ENCODE assay signal across 29 cellular contexts in genomic region chr11:84014539-84014938, GRCh38.
"Had no signal": no experiment of that assay in that cellular context is flagged by ENCODE, and none has a peak within 500 bp of the region (broad histone marks: within the 10 kb centered on the region; RNA-seq: fewer than 3 reads in every experiment).

No MANE protein-coding gene starts in this region.

- H3K4me3 ChIP-seq: ascending aorta, cardiac muscle cell had no signal

- H3K9me3 ChIP-seq: ascending aorta had no signal

- ATAC-seq: activated CD8-positive, alpha-beta memory T cell treated with anti-CD3 and anti-CD28 coated beads, Interleukin-2, amount 10 ng/mL, durations not matched to agents 7 days and 5 days; activated CD8-positive, alpha-beta T cell treated with anti-CD3 and anti-CD28 coated beads, Interleukin-2, amount 10 ng/mL, durations not matched to agents 7 days and 5 days; activated naive CD8-positive, alpha-beta T cell treated with anti-CD3 and anti-CD28 coated beads, Interleukin-2, amount 50 U/mL, for 24 hours had no signal

- H3K4me1 ChIP-seq: ascending aorta had no signal

- H3K36me3 ChIP-seq: ascending aorta, cardiac muscle cell had no signal

- H3K27ac ChIP-seq: ascending aorta, cardiac muscle cell, VCaP had no signal

- DNase-seq: activated B cell treated with CpG ODN at 0.5 μM for 24 hours; activated CD4-positive, alpha-beta memory T cell treated with anti-CD3 and anti-CD28 coated beads for 36 hours; activated CD4-positive, alpha-beta T cell treated with anti-CD3 and anti-CD28 coated beads for 4 hours; activated CD4-positive, alpha-beta T cell treated with anti-CD3 and anti-CD28 coated beads, Interleukin-2, amount 10 ng/mL, durations not matched to agents 24 days and 14 days; activated CD4-positive, alpha-beta T cell treated with anti-CD3 and anti-CD28 coated beads, Interleukin-2, amount 50 U/mL, for 1 hour; activated CD4-positive, alpha-beta T cell treated with anti-CD3 and anti-CD28 coated beads, Interleukin-2, amount 50 U/mL, for 4 hours; activated CD4-positive, CD25-positive, alpha-beta regulatory T cell treated with anti-CD3 and anti-CD28 coated beads, Interleukin-2, amount 50 U/mL, for 72 hours; activated CD8-positive, alpha-beta memory T cell treated with anti-CD3 and anti-CD28 coated beads for 24 hours; activated CD8-positive, alpha-beta memory T cell treated with anti-CD3 and anti-CD28 coated beads, Interleukin-2, amount 10 ng/mL, durations not matched to agents 7 days and 5 days; activated CD8-positive, alpha-beta memory T cell treated with anti-CD3 and anti-CD28 coated beads, Interleukin-2, amount 50 U/mL, for 48 hours; activated CD8-positive, alpha-beta T cell treated with anti-CD3 and anti-CD28 coated beads, Interleukin-2, amount 10 ng/mL, durations not matched to agents 7 days and 5 days; activated effector memory CD4-positive, alpha-beta T cell treated with Interleukin-2 at 50 U/mL for 16 hours; activated gamma-delta T cell; activated naive CD4-positive, alpha-beta T cell treated with anti-CD3 and anti-CD28 coated beads, Interleukin-2, amount 10 ng/mL, durations not matched to agents 7 days and 5 days; activated naive CD4-positive, alpha-beta T cell treated with Interleukin-2 at 50 U/mL for 16 hours; activated naive CD8-positive, alpha-beta T cell treated with anti-CD3 and anti-CD28 coated beads, Interleukin-2, amount 10 ng/mL, durations not matched to agents 7 days and 5 days; activated naive CD8-positive, alpha-beta T cell treated with anti-CD3 and anti-CD28 coated beads, Interleukin-2, amount 50 U/mL, for 24 hours; activated T-cell treated with anti-CD3 and anti-CD28 coated beads, Interleukin-2, amount 50 U/mL, for 24 hours; activated T-cell treated with anti-CD3 and anti-CD28 coated beads, Interleukin-2, amount 50 U/mL, for 48 hours; amygdala; anterior cingulate cortex; caudate nucleus; cerebellar nuclear complex; T-helper 1 cell; T-helper 2 cell; T-helper 9 cell had no signal

- H3K27me3 ChIP-seq: ascending aorta, cardiac muscle cell had no signal
